In genomic region chr9:132794730-132795380, GRCh38 we compare ENCODE assay signal across 12 cellular contexts.
DNase-seq lines count a peak whose midpoint lies in the region; ATAC-seq and TF ChIP-seq lines count a peak whose summit lies in the region.
"Had no signal": no experiment of that assay in that cellular context is flagged by ENCODE, and none has a peak within 500 bp of the region (broad histone marks: within the 10 kb centered on the region; RNA-seq: fewer than 3 reads in every experiment).

No MANE protein-coding gene starts in this region.

- H3K4me3 ChIP-seq in epithelial cell of esophagus (ENCODE audit: low read length) = no peak overlapping the region
- no peak overlapping the region for H3K4me3 ChIP-seq in testis
- H3K4me3 ChIP-seq: adrenal gland, smooth muscle cell had no signal

- no peaks in the 10 kb centered on the region for H3K36me3 ChIP-seq in testis (ENCODE audit: low read depth, missing control alignments)
- H3K36me3 ChIP-seq: adrenal gland had no signal

- no peak for TF ChIP-seq POLR2A in testis (IDR thresholded peaks at IDR 0.05)

- CTCF ChIA-PET in HEK293T (lab: Yijun Ruan, JAX) = no interaction called here

- 35 to 44% methylated on average over 13 of the region's 13 CpGs for WGBS in testis, 2 donors

- no peaks in the 10 kb centered on the region for H3K9me3 ChIP-seq in testis
- H3K9me3 ChIP-seq: adrenal gland had no signal

- POLR2A ChIA-PET in HEK293T (lab: Yijun Ruan, JAX) = interaction anchor here (0.6 kb wide), 1 partner anchor 383 kb away, joined by 3 read pairs; no protein-coding TSS in a partner anchor

- TF ChIP-seq CTCF in epithelial cell of esophagus (IDR thresholded peaks at IDR 0.05; ENCODE audit: insufficient read depth, low read depth, low read length, missing control alignments) (no peak), testis (IDR thresholded peaks at IDR 0.05) (no peak)

- H3K4me1 ChIP-seq in testis = peaks cover 12% of the 10 kb centered on the region

- DNase-seq in activated CD4-positive, CD25-positive, alpha-beta regulatory T cell treated with anti-CD3 and anti-CD28 coated beads, Interleukin-2, amount 50 U/mL, for 72 hours = peak; percentile 15
- no peak for DNase-seq in activated CD4-positive, CD25-positive, alpha-beta regulatory T cell (lab: John Stamatoyannopoulos, UW)
- DNase-seq in NCI-H510A (lab: John Stamatoyannopoulos, UW) (peak; percentile 24), epithelial cell of esophagus (ENCODE audit: low read depth) (peak; percentile 42), testis (no peak), HEK293T (ENCODE audit: extremely low spot score) (no peak)
- DNase-seq: NCI-H1436, substantia nigra had no signal

- no peak for ATAC-seq in HG03342 (IDR thresholded peaks at IDR 0.05; ENCODE audit: unreplicated experiment)
- no peak for ATAC-seq in HG03039 (IDR thresholded peaks at IDR 0.05; ENCODE audit: unreplicated experiment)

- no peaks in the 10 kb centered on the region for H3K27me3 ChIP-seq in testis
- H3K27me3 ChIP-seq: adrenal gland had no signal

- intact Hi-C loops in testis (cut with DNase I; ENCODE audit: low total_unique reads) = no loop called here

- peak overlapping the region; percentile 16 to 68 for H3K27ac ChIP-seq in testis
- H3K27ac ChIP-seq: adrenal gland had no signal

TF ChIP-seq in HEK293T, 16 proteins besides CTCF, POLR2A, EP300 and RAD21:
- no peak for TF ChIP-seq PKNOX1 (IDR thresholded peaks at IDR 0.05)
- no peak for TF ChIP-seq NFRKB (IDR thresholded peaks at IDR 0.05)
- TF ChIP-seq L3MBTL2 (conservative IDR thresholded peaks at IDR 0.05) = no peak
- no peak for TF ChIP-seq HDGF (IDR thresholded peaks at IDR 0.05; ENCODE audit: borderline replicate concordance)
- no peak for TF ChIP-seq FOXM1 (IDR thresholded peaks at IDR 0.05; ENCODE audit: borderline replicate concordance)
- TF ChIP-seq LEF1 (IDR thresholded peaks at IDR 0.05; ENCODE audit: borderline replicate concordance) = no peak
- TF ChIP-seq TARDBP (IDR thresholded peaks at IDR 0.05) = no peak
- no peak for TF ChIP-seq ELF4 (IDR thresholded peaks at IDR 0.05)
- no peak for TF ChIP-seq FOXK2 (IDR thresholded peaks at IDR 0.05)
- no peak for TF ChIP-seq SP1 (IDR thresholded peaks at IDR 0.05)
- TF ChIP-seq FOXA1 (IDR thresholded peaks at IDR 0.05) = no peak
- no peak for TF ChIP-seq ARNT (IDR thresholded peaks at IDR 0.05)
- TF ChIP-seq CTBP1 (IDR thresholded peaks at IDR 0.05; ENCODE audit: borderline replicate concordance) = no peak
- no peak for TF ChIP-seq BHLHE40 (IDR thresholded peaks at IDR 0.05; ENCODE audit: borderline replicate concordance)
- TF ChIP-seq ZNF384 (IDR thresholded peaks at IDR 0.05) = no peak

Comparison
In these comparisons a context has a peak if more than half of its experiments do, and no peak if none do; other contexts are left out.
1. DNase-seq: peak in activated CD4-positive, CD25-positive, alpha-beta regulatory T cell treated with anti-CD3 and anti-CD28 coated beads, Interleukin-2, amount 50 U/mL, for 72 hours (single experiment), NCI-H510A (single experiment) and epithelial cell of esophagus (single experiment); none in activated CD4-positive, CD25-positive, alpha-beta regulatory T cell (0 of 4), testis (single experiment) and HEK293T (single experiment).